In genomic region chr15:91839867-91840266, GRCh38 we compare ENCODE assay signal across 28 cellular contexts. TPM values are rescaled to one million over a fixed set of nuclear protein-coding genes. Genes with fewer than 3 reads are reported as not detected.
"Had no signal": no experiment of that assay in that cellular context is flagged by ENCODE, and none has a peak within 500 bp of the region (broad histone marks: within the 10 kb centered on the region; RNA-seq: fewer than 3 reads in every experiment).

No MANE protein-coding gene starts in this region.

- DNase-seq: hippocampal formation; immature natural killer cell; left ventricle myocardium inferior; midbrain; mucosa of descending colon; naive thymus-derived CD4-positive, alpha-beta T cell; nucleus accumbens; pancreas; posterior cingulate gyrus; retina; right cardiac atrium; stimulated activated CD4-positive, alpha-beta T cell treated with anti-CD3 and anti-CD28 coated beads, Interleukin-12 subunit alpha, Interleukin-12 subunit beta, amount 100 ng/mL, for 4 hours; stimulated activated CD4-positive, alpha-beta T cell treated with anti-CD3 and anti-CD28 coated beads, Interleukin-15, amount 100 ng/mL, for 24 hours; stimulated activated CD4-positive, alpha-beta T cell treated with anti-CD3 and anti-CD28 coated beads, Interleukin-2, amount 100 ng/mL, for 24 hours; stimulated activated CD4-positive, alpha-beta T cell treated with anti-CD3 and anti-CD28 coated beads, Interleukin-4, amount 100 ng/mL, for 1 hour; stimulated activated naive B cell treated with anti-CD40 and anti-IgM and Interleukin-4, amounts not matched to agents 10 μg/mL and 1 μg/mL and 100 μg/mL, for 72 hours; stimulated activated naive CD8-positive, alpha-beta T cell treated with anti-CD3 and anti-CD28 coated beads, Interleukin-15, Interleukin-2, amounts not matched to agents 100 U/mL and 50 U/mL, for 24 hours; stomach; testis; thyroid gland; transverse colon; upper lobe of right lung had no signal

- H3K36me3 Mint-ChIP-seq: natural killer cell treated with Interleukin-12 subunit alpha and Interleukin-12 subunit beta and Interleukin-15 and Interleukin-18, amount 100 ng/mL, for 72 hours had no signal

- H3K9me3 Mint-ChIP-seq: natural killer cell treated with Interleukin-12 subunit alpha and Interleukin-12 subunit beta and Interleukin-15 and Interleukin-18, amount 100 ng/mL, for 72 hours had no signal

- H3K27ac Mint-ChIP-seq: immature natural killer cell; naive thymus-derived CD4-positive, alpha-beta T cell; natural killer cell treated with Interleukin-12 subunit alpha and Interleukin-12 subunit beta and Interleukin-15 and Interleukin-18, amount 100 ng/mL, for 72 hours; stimulated activated naive B cell treated with anti-CD40 and anti-IgM and Interleukin-4, amounts not matched to agents 10 μg/mL and 1 μg/mL and 100 μg/mL, for 72 hours had no signal

- ATAC-seq: mucosa of descending colon; naive thymus-derived CD4-positive, alpha-beta T cell; natural killer cell treated with Interleukin-12 subunit alpha and Interleukin-12 subunit beta and Interleukin-15 and Interleukin-18, amount 100 ng/mL, for 72 hours; pancreas; right cardiac atrium; sciatic nerve; stimulated activated naive B cell treated with anti-CD40 and anti-IgM and Interleukin-4, amounts not matched to agents 10 μg/mL and 1 μg/mL and 100 μg/mL, for 72 hours; stimulated activated naive CD8-positive, alpha-beta T cell treated with anti-CD3 and anti-CD28 coated beads, Interleukin-15, Interleukin-2, amounts not matched to agents 100 U/mL and 50 U/mL, for 24 hours; upper lobe of right lung had no signal

- H3K27ac ChIP-seq: left ventricle myocardium inferior, pancreas, prostate gland, skin epidermis, stomach, testis, thyroid gland, transverse colon, upper lobe of right lung had no signal

- H3K36me3 ChIP-seq: left ventricle myocardium inferior, pancreas, prostate gland, stomach, thyroid gland, transverse colon, upper lobe of right lung had no signal

- H3K4me1 ChIP-seq: left ventricle myocardium inferior, pancreas, prostate gland, stomach, testis, thyroid gland, transverse colon, upper lobe of right lung had no signal

- H3K4me1 Mint-ChIP-seq: immature natural killer cell; naive thymus-derived CD4-positive, alpha-beta T cell; stimulated activated naive B cell treated with anti-CD40 and anti-IgM and Interleukin-4, amounts not matched to agents 10 μg/mL and 1 μg/mL and 100 μg/mL, for 72 hours had no signal

- H3K9me3 ChIP-seq: mucosa of descending colon, prostate gland, stomach, testis, thyroid gland, transverse colon, upper lobe of right lung had no signal

- H3K4me3 Mint-ChIP-seq: immature natural killer cell; naive thymus-derived CD4-positive, alpha-beta T cell; natural killer cell treated with Interleukin-12 subunit alpha and Interleukin-12 subunit beta and Interleukin-15 and Interleukin-18, amount 100 ng/mL, for 72 hours; stimulated activated naive B cell treated with anti-CD40 and anti-IgM and Interleukin-4, amounts not matched to agents 10 μg/mL and 1 μg/mL and 100 μg/mL, for 72 hours had no signal

- H3K27me3 ChIP-seq: testis, thyroid gland, upper lobe of right lung had no signal

- H3K4me3 ChIP-seq: left ventricle myocardium inferior, lung, mucosa of descending colon, pancreas, prostate gland, skin epidermis, stomach, testis, thyroid gland, transverse colon, upper lobe of right lung had no signal

RNA-seq across cellular contexts. Expression of gene SLCO3A1, which starts 13.6 kb away (rescaled TPM):
- total RNA-seq: myocyte had no signal
